29 cellular contexts compared by ENCODE assay signal in genomic region chr21:42849759-42850412, GRCh38. TPM values are rescaled to one million over a fixed set of nuclear protein-coding genes. Genes with fewer than 3 reads are reported as not detected.
DNase-seq lines count a peak whose midpoint lies in the region; ATAC-seq and TF ChIP-seq lines count a peak whose summit lies in the region.
"Had no signal": no experiment of that assay in that cellular context is flagged by ENCODE, and none has a peak within 500 bp of the region (broad histone marks: within the 10 kb centered on the region; RNA-seq: fewer than 3 reads in every experiment).

No MANE protein-coding gene starts in this region.

- no peaks in the 10 kb centered on the region for H3K9me3 ChIP-seq in iPS-15b (ENCODE audit: control insufficient read depth, insufficient read depth, low read length)
- H3K9me3 ChIP-seq: ascending aorta, colonic mucosa, sigmoid colon, upper lobe of right lung had no signal

- peaks cover 79% of the 10 kb centered on the region for H3K36me3 ChIP-seq in iPS-15b (ENCODE audit: control insufficient read depth, insufficient read depth, low read length)

- TF ChIP-seq CTCF in WTC11 (IDR thresholded peaks at IDR 0.05), result no peak

- H3K36me3 Mint-ChIP-seq in activated T-cell treated with anti-CD3 and anti-CD28 coated beads, Interleukin-2, amount 50 U/mL, for 72 hours (ENCODE audit: insufficient read depth in 2 of 2), result peaks cover 16 to 40% of the 10 kb centered on the region in 2 donors
- peaks cover 84% of the 10 kb centered on the region for H3K36me3 Mint-ChIP-seq in WTC11
- peaks cover 74 to 85% of the 10 kb centered on the region in 2 donors for H3K36me3 Mint-ChIP-seq in stimulated activated naive B cell treated with anti-CD40 and anti-IgM and Interleukin-4, amounts not matched to agents 10 μg/mL and 1 μg/mL and 100 μg/mL, for 72 hours

- H3K4me1 ChIP-seq in iPS-15b (ENCODE audit: control insufficient read depth, insufficient read depth, low read length), result no peaks in the 10 kb centered on the region
- H3K4me1 ChIP-seq: ascending aorta, colonic mucosa had no signal

- no peaks in the 10 kb centered on the region for H3K27me3 ChIP-seq in iPS-15b (ENCODE audit: control insufficient read depth, insufficient read depth, low read length)
- H3K27me3 ChIP-seq: ascending aorta, colonic mucosa, sigmoid colon, upper lobe of right lung had no signal

- H3K27ac Mint-ChIP-seq in activated T-cell treated with anti-CD3 and anti-CD28 coated beads, Interleukin-2, amount 50 U/mL, for 72 hours, result no peak overlapping the region
- peak overlapping the region; percentile 97 for H3K27ac Mint-ChIP-seq in WTC11
- peak overlapping the region; percentile 65 for H3K27ac Mint-ChIP-seq in stimulated activated naive B cell treated with anti-CD40 and anti-IgM and Interleukin-4, amounts not matched to agents 10 μg/mL and 1 μg/mL and 100 μg/mL, for 72 hours
- H3K27ac Mint-ChIP-seq: activated naive CD8-positive, alpha-beta T cell; HFFc6 had no signal

- H3K9ac ChIP-seq in iPS-15b (ENCODE audit: low read depth, low read length), result peak overlapping the region; percentile 24

- no peaks in the 10 kb centered on the region for H3K9me3 Mint-ChIP-seq in activated T-cell treated with anti-CD3 and anti-CD28 coated beads, Interleukin-2, amount 50 U/mL, for 72 hours
- no peaks in the 10 kb centered on the region for H3K9me3 Mint-ChIP-seq in WTC11
- H3K9me3 Mint-ChIP-seq in stimulated activated naive B cell treated with anti-CD40 and anti-IgM and Interleukin-4, amounts not matched to agents 10 μg/mL and 1 μg/mL and 100 μg/mL, for 72 hours, result no peaks in the 10 kb centered on the region
- H3K9me3 Mint-ChIP-seq: activated CD4-positive, alpha-beta T cell treated with anti-CD3 and anti-CD28 coated beads, Interleukin-2, amount 10 ng/mL, durations not matched to agents 24 days and 14 days; HFFc6; immature natural killer cell had no signal

- peaks cover 9% of the 10 kb centered on the region for H3K4me1 Mint-ChIP-seq in activated T-cell treated with anti-CD3 and anti-CD28 coated beads, Interleukin-2, amount 50 U/mL, for 72 hours (ENCODE audit: low read depth)
- no peaks in the 10 kb centered on the region for H3K4me1 Mint-ChIP-seq in WTC11
- H3K4me1 Mint-ChIP-seq in stimulated activated naive B cell treated with anti-CD40 and anti-IgM and Interleukin-4, amounts not matched to agents 10 μg/mL and 1 μg/mL and 100 μg/mL, for 72 hours, result peaks cover 15 to 27% of the 10 kb centered on the region in 2 donors

- peak; percentile 39 to 43 for ATAC-seq in activated T-cell treated with anti-CD3 and anti-CD28 coated beads, Interleukin-2, amount 50 U/mL, for 72 hours (replicated peaks in 1 of 2)
- no peak for ATAC-seq in WTC11
- peak; percentile 66 to 78 for ATAC-seq in stimulated activated naive B cell treated with anti-CD40 and anti-IgM and Interleukin-4, amounts not matched to agents 10 μg/mL and 1 μg/mL and 100 μg/mL, for 72 hours (replicated peaks)
- no peak for ATAC-seq in GM21423 (IDR thresholded peaks at IDR 0.05; ENCODE audit: unreplicated experiment)

- DNase-seq in activated T-cell treated with anti-CD3 and anti-CD28 coated beads, Interleukin-2, amount 50 U/mL, for 72 hours, result no peak
- no peak for DNase-seq in activated T-cell treated with anti-CD3 and anti-CD28 coated beads, Interleukin-2, amount 50 U/mL, for 48 hours
- DNase-seq in WTC11 (ENCODE audit: low spot score) (no peak), GF-D8 (lab: John Stamatoyannopoulos, UW) (no peak), NCI-H2196 treated with DMSO at 0.1 percent for 48 hours (lab: John Stamatoyannopoulos, UW; ENCODE audit: unreplicated experiment) (no peak)
- DNase-seq in stimulated activated naive B cell treated with anti-CD40 and anti-IgM and Interleukin-4, amounts not matched to agents 10 μg/mL and 1 μg/mL and 100 μg/mL, for 72 hours, result no peak
- DNase-seq: colonic mucosa; DMS79 treated with DMSO at 0.1 percent for 48 hours; effector CD4-positive, alpha-beta T cell; GDM1; HFFc6; hippocampal formation; IMR-90; left colon; NCI-H146; NCI-H2107; NCI-H446; NCI-H748 treated with DMSO at 0.1 percent for 48 hours; SHP77 treated with DMSO at 0.1 percent for 48 hours; sigmoid colon; substantia nigra had no signal

- no peak overlapping the region for H3K4me3 Mint-ChIP-seq in activated T-cell treated with anti-CD3 and anti-CD28 coated beads, Interleukin-2, amount 50 U/mL, for 72 hours
- no peak overlapping the region for H3K4me3 Mint-ChIP-seq in WTC11
- H3K4me3 Mint-ChIP-seq in stimulated activated naive B cell treated with anti-CD40 and anti-IgM and Interleukin-4, amounts not matched to agents 10 μg/mL and 1 μg/mL and 100 μg/mL, for 72 hours, result no peak overlapping the region
- H3K4me3 Mint-ChIP-seq: activated CD4-positive, alpha-beta T cell treated with anti-CD3 and anti-CD28 coated beads, Interleukin-2, amount 10 ng/mL, durations not matched to agents 24 days and 14 days; activated naive CD8-positive, alpha-beta T cell; CD4-positive, CD25-positive, alpha-beta regulatory T cell; HFFc6; immature natural killer cell had no signal

- POLR2A ChIA-PET in WTC11 (lab: Charles Lee), result no interaction called here

- CTCF ChIA-PET in WTC11 (lab: Charles Lee), result interaction anchor here (0.8 to 1.3 kb wide), 3 partner anchors 13 to 205 kb away, joined by 3 to 4 read pairs (median 4); partner anchors contain the start of gene NDUFV3

- no peak overlapping the region for H3K4me3 ChIP-seq in iPS-15b (ENCODE audit: low read depth, low read length)
- H3K4me3 ChIP-seq: ascending aorta, colonic mucosa, sigmoid colon, upper lobe of right lung had no signal

- H3K27me3 Mint-ChIP-seq in activated T-cell treated with anti-CD3 and anti-CD28 coated beads, Interleukin-2, amount 50 U/mL, for 72 hours (ENCODE audit: low read depth), result no peaks in the 10 kb centered on the region
- no peaks in the 10 kb centered on the region for H3K27me3 Mint-ChIP-seq in WTC11 (ENCODE audit: low read depth)
- H3K27me3 Mint-ChIP-seq in stimulated activated naive B cell treated with anti-CD40 and anti-IgM and Interleukin-4, amounts not matched to agents 10 μg/mL and 1 μg/mL and 100 μg/mL, for 72 hours, result no peaks in the 10 kb centered on the region
- H3K27me3 Mint-ChIP-seq: activated CD4-positive, alpha-beta T cell treated with anti-CD3 and anti-CD28 coated beads, Interleukin-2, amount 10 ng/mL, durations not matched to agents 24 days and 14 days; activated naive CD8-positive, alpha-beta T cell; CD4-positive, CD25-positive, alpha-beta regulatory T cell had no signal

TF ChIP-seq in WTC11, 78 proteins besides CTCF, POLR2A, EP300 and RAD21 (continues in another document):
- TF ChIP-seq TP53 (CRISPR knock-in tag; IDR thresholded peaks at IDR 0.05), result no peak
- TF ChIP-seq, protein P1, sequence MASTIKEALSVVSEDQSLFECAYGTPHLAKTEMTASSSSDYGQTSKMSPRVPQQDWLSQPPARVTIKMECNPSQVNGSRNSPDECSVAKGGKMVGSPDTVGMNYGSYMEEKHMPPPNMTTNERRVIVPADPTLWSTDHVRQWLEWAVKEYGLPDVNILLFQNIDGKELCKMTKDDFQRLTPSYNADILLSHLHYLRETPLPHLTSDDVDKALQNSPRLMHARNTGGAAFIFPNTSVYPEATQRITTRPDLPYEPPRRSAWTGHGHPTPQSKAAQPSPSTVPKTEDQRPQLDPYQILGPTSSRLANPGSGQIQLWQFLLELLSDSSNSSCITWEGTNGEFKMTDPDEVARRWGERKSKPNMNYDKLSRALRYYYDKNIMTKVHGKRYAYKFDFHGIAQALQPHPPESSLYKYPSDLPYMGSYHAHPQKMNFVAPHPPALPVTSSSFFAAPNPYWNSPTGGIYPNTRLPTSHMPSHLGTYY (CRISPR knock-in tag; IDR thresholded peaks at IDR 0.05), result no peak
- TF ChIP-seq ELF4 (CRISPR knock-in tag; IDR thresholded peaks at IDR 0.05; ENCODE audit: low read depth), result no peak
- TF ChIP-seq ZNF423 (CRISPR knock-in tag; IDR thresholded peaks at IDR 0.05), result no peak
- TF ChIP-seq RELA (CRISPR knock-in tag; IDR thresholded peaks at IDR 0.05; ENCODE audit: borderline replicate concordance), result no peak
- TF ChIP-seq USF1 (CRISPR knock-in tag; IDR thresholded peaks at IDR 0.05), result no peak
- TF ChIP-seq ZNF396 (CRISPR knock-in tag; IDR thresholded peaks at IDR 0.05; ENCODE audit: borderline replicate concordance), result no peak

RNA-seq across cellular contexts. Expression of gene WDR4, which starts 29.5 kb away (rescaled TPM):
- 10 to 100 TPM; 17.1 to 18.9 TPM for total RNA-seq in activated T-cell treated with anti-CD3 and anti-CD28 coated beads, Interleukin-2, amount 50 U/mL, for 72 hours
- 41.5 to 42.6 TPM (median 42.2 TPM) in 3 replicates for total RNA-seq in WTC11 (2021)

RNA-seq across cellular contexts. Expression of gene NDUFV3, which starts 43.2 kb away (rescaled TPM):
- 10 to 100 TPM; 18.2 to 21.7 TPM for total RNA-seq in activated T-cell treated with anti-CD3 and anti-CD28 coated beads, Interleukin-2, amount 50 U/mL, for 72 hours
- total RNA-seq in WTC11 (2021), result 28.5 to 32.6 TPM (median 30.9 TPM) in 3 replicates

Comparison
In these comparisons a context has a peak if more than half of its experiments do, and no peak if none do; other contexts are left out.
1. ATAC-seq: peak in activated T-cell treated with anti-CD3 and anti-CD28 coated beads, Interleukin-2, amount 50 U/mL, for 72 hours (2 of 2) and stimulated activated naive B cell treated with anti-CD40 and anti-IgM and Interleukin-4, amounts not matched to agents 10 μg/mL and 1 μg/mL and 100 μg/mL, for 72 hours (2 of 2); none in WTC11 (single experiment) and GM21423 (single experiment).